1 cellular context compared by ENCODE assay signal in genomic region chr17:38749222-38750043, GRCh38.
TF ChIP-seq lines count a peak whose summit lies in the region.

No MANE protein-coding gene starts in this region.

TF ChIP-seq in HepG2, 621 proteins besides CTCF, POLR2A, EP300 and RAD21 (continued from another document and continues in another):
- peak; percentile 85 for TF ChIP-seq HINFP (CRISPR knock-in tag; IDR thresholded peaks at IDR 0.05; ENCODE audit: low read depth)
- no peak for TF ChIP-seq FLYWCH1 (CRISPR knock-in tag; IDR thresholded peaks at IDR 0.05)
- peak; percentile 88 for TF ChIP-seq PHF5A (CRISPR knock-in tag; IDR thresholded peaks at IDR 0.05; ENCODE audit: low read depth, unreplicated experiment)
- no peak for TF ChIP-seq DPF2 (CRISPR knock-in tag; IDR thresholded peaks at IDR 0.05; ENCODE audit: borderline replicate concordance, low read depth)
- peak; percentile 41; the same call in 1 of the 2 replicates for TF ChIP-seq REPIN1 (CRISPR knock-in tag; IDR thresholded peaks at IDR 0.05; ENCODE audit: borderline replicate concordance, low read depth)
- peak; percentile 89 for TF ChIP-seq ARID4A (CRISPR knock-in tag; IDR thresholded peaks at IDR 0.05; ENCODE audit: borderline replicate concordance)
- no peak; the same call in none of the 2 replicates for TF ChIP-seq BCL3 (CRISPR knock-in tag; IDR thresholded peaks at IDR 0.05)
- TF ChIP-seq ATF1 (CRISPR knock-in tag; IDR thresholded peaks at IDR 0.05) = no peak
- TF ChIP-seq ZSCAN12 (CRISPR knock-in tag; IDR thresholded peaks at IDR 0.05) = no peak; the same call in 1 of the 2 replicates
- TF ChIP-seq ZUFSP (CRISPR knock-in tag; IDR thresholded peaks at IDR 0.05; ENCODE audit: borderline replicate concordance) = no peak
- TF ChIP-seq POLR2AphosphoS2 (IDR thresholded peaks at IDR 0.05; ENCODE audit: low read depth, low read length) = no peak
- 0 out of 2 replicates have a peak, but pooled peaks have one; percentile 11 for TF ChIP-seq ZNF354B (CRISPR knock-in tag; IDR thresholded peaks at IDR 0.05)
- TF ChIP-seq ZHX1 (CRISPR knock-in tag; IDR thresholded peaks at IDR 0.05; ENCODE audit: low read depth) = peak; percentile 16; the same call in 1 of the 2 replicates
- TF ChIP-seq GTF2F1 (IDR thresholded peaks at IDR 0.05; ENCODE audit: low read length) = no peak
- TF ChIP-seq ZBTB33 (CRISPR knock-in tag; IDR thresholded peaks at IDR 0.05) = no peak
- peak; percentile 80 for TF ChIP-seq GATAD1 (CRISPR knock-in tag; IDR thresholded peaks at IDR 0.05)
- no peak; the same call in 1 of the 2 replicates for TF ChIP-seq ZNF672 (CRISPR knock-in tag; IDR thresholded peaks at IDR 0.05)
- TF ChIP-seq ZNF160 (CRISPR knock-in tag; IDR thresholded peaks at IDR 0.05) = peak; percentile 63; the same call in 1 of the 2 replicates
- TF ChIP-seq ZBTB20 (CRISPR knock-in tag; IDR thresholded peaks at IDR 0.05; ENCODE audit: borderline replicate concordance, low read depth) = 0 out of 2 replicates have a peak, but pooled peaks have one; percentile 59
- TF ChIP-seq GTF3A (CRISPR knock-in tag; conservative IDR thresholded peaks at IDR 0.05) = no peak
- no peak; the same call in 1 of the 2 replicates for TF ChIP-seq ZNF335 (CRISPR knock-in tag; IDR thresholded peaks at IDR 0.05)
- peak; percentile 91 for TF ChIP-seq ZMAT3 (CRISPR knock-in tag; conservative IDR thresholded peaks at IDR 0.05)
- TF ChIP-seq ZNF10 (CRISPR knock-in tag; IDR thresholded peaks at IDR 0.05; ENCODE audit: borderline replicate concordance, low read depth) = no peak
- no peak for TF ChIP-seq CHD4 (IDR thresholded peaks at IDR 0.05; ENCODE audit: borderline replicate concordance, low read length)
- no peak for TF ChIP-seq SUZ12 (IDR thresholded peaks at IDR 0.05; ENCODE audit: low read depth, low read length)
- TF ChIP-seq HNF1A (IDR thresholded peaks at IDR 0.05; ENCODE audit: low read depth) = no peak
- 0 out of 2 replicates have a peak, but pooled peaks have one; percentile 61 for TF ChIP-seq HNF1A (CRISPR knock-in tag; IDR thresholded peaks at IDR 0.05; ENCODE audit: borderline replicate concordance)
- no peak for TF ChIP-seq RERE (CRISPR knock-in tag; IDR thresholded peaks at IDR 0.05; ENCODE audit: low read depth)
- no peak for TF ChIP-seq HNRNPK (IDR thresholded peaks at IDR 0.05; ENCODE audit: low read depth, low read length, poor library complexity, severe bottlenecking)
- TF ChIP-seq FOXP1 (IDR thresholded peaks at IDR 0.05) = no peak
- TF ChIP-seq FOXP1 (CRISPR knock-in tag; IDR thresholded peaks at IDR 0.05) = no peak
- no peak for TF ChIP-seq WIZ (CRISPR knock-in tag; IDR thresholded peaks at IDR 0.05)
- no peak for TF ChIP-seq SRSF9 (IDR thresholded peaks at IDR 0.05; ENCODE audit: borderline replicate concordance, insufficient read depth, low read depth, low read length, poor library complexity, severe bottlenecking)
